8 cellular contexts compared by ENCODE assay signal in genomic region chr11:43360361-43361032, GRCh38. TPM values are rescaled to one million over a fixed set of nuclear protein-coding genes. Genes with fewer than 3 reads are reported as not detected.
DNase-seq lines count a peak whose midpoint lies in the region; ATAC-seq, FAIRE-seq and TF ChIP-seq lines count a peak whose summit lies in the region.

No MANE protein-coding gene starts in this region.

- H3K27me3 Mint-ChIP-seq in CD4-positive, CD25-positive, alpha-beta regulatory T cell = peaks cover 4% of the 10 kb centered on the region
- no peaks in the 10 kb centered on the region for H3K27me3 Mint-ChIP-seq in activated T-helper 2 cell treated with anti-CD3 and anti-CD28 coated beads, Interferon-gamma antibody, Interleukin-2, Interleukin-4, amounts not matched to agents 10 μg/mL and 5 μg/mL and 100 μg/mL, durations not matched to agents 14 hours and 24 hours and 36 hours (ENCODE audit: low read depth)
- H3K27me3 Mint-ChIP-seq in memory B cell = no peaks in the 10 kb centered on the region

- no peaks in the 10 kb centered on the region for H3K9me3 ChIP-seq in CD4-positive, CD25-positive, alpha-beta regulatory T cell (ENCODE audit: control insufficient read depth in 2 of 2, low read length in 2 of 2)

- intact Hi-C loops in activated T-helper 2 cell treated with anti-CD3 and anti-CD28 coated beads, Interferon-gamma antibody, Interleukin-2, Interleukin-4, amounts not matched to agents 10 μg/mL and 5 μg/mL and 100 μg/mL, durations not matched to agents 14 hours and 24 hours and 36 hours (cut with micrococcal nuclease) = no loop called here

- H3K4me1 ChIP-seq in CD4-positive, CD25-positive, alpha-beta regulatory T cell (ENCODE audit: control insufficient read depth, insufficient read depth, low read length, poor library complexity, severe bottlenecking) = peaks cover 25% of the 10 kb centered on the region

- H3K27ac ChIP-seq in CD4-positive, CD25-positive, alpha-beta regulatory T cell (ENCODE audit: insufficient read depth, low read length, poor library complexity, severe bottlenecking) = no peak overlapping the region

- H3K36me3 ChIP-seq in CD4-positive, CD25-positive, alpha-beta regulatory T cell (ENCODE audit: control insufficient read depth, insufficient read depth, low read length) = peaks cover 3% of the 10 kb centered on the region

- no peak for TF ChIP-seq POLR2A in H54 (IDR thresholded peaks at IDR 0.05; ENCODE audit: low read depth, low read length)

- no peak for ATAC-seq in CD4-positive, CD25-positive, alpha-beta regulatory T cell (ENCODE audit: low read depth in 2 of 2)
- ATAC-seq in memory B cell (ENCODE audit: low read depth) (no peak), esophagus mucosa (no peak)

- H3K4me3 Mint-ChIP-seq in CD4-positive, CD25-positive, alpha-beta regulatory T cell = peak overlapping the region; percentile 94 to 99 (median 99)
- H3K4me3 Mint-ChIP-seq in activated T-helper 2 cell treated with anti-CD3 and anti-CD28 coated beads, Interferon-gamma antibody, Interleukin-2, Interleukin-4, amounts not matched to agents 10 μg/mL and 5 μg/mL and 100 μg/mL, durations not matched to agents 14 hours and 24 hours and 36 hours (ENCODE audit: low read depth) = peak overlapping the region; percentile 98
- H3K4me3 Mint-ChIP-seq in memory B cell = peak overlapping the region; percentile 99

- FAIRE-seq in H54 (lab: Jason Lieb, UNC) = no peak

- H3K36me3 Mint-ChIP-seq in CD4-positive, CD25-positive, alpha-beta regulatory T cell = peaks cover 12% of the 10 kb centered on the region
- H3K36me3 Mint-ChIP-seq in activated T-helper 2 cell treated with anti-CD3 and anti-CD28 coated beads, Interferon-gamma antibody, Interleukin-2, Interleukin-4, amounts not matched to agents 10 μg/mL and 5 μg/mL and 100 μg/mL, durations not matched to agents 14 hours and 24 hours and 36 hours (ENCODE audit: low read depth) = peaks cover 33% of the 10 kb centered on the region
- H3K36me3 Mint-ChIP-seq in memory B cell = peaks cover 2% of the 10 kb centered on the region

- H3K9me3 Mint-ChIP-seq in CD4-positive, CD25-positive, alpha-beta regulatory T cell = peaks cover 0 to 2% (median 0%) of the 10 kb centered on the region in 7 donors
- H3K9me3 Mint-ChIP-seq in activated T-helper 2 cell treated with anti-CD3 and anti-CD28 coated beads, Interferon-gamma antibody, Interleukin-2, Interleukin-4, amounts not matched to agents 10 μg/mL and 5 μg/mL and 100 μg/mL, durations not matched to agents 14 hours and 24 hours and 36 hours = no peaks in the 10 kb centered on the region
- no peaks in the 10 kb centered on the region for H3K9me3 Mint-ChIP-seq in memory B cell

- in situ Hi-C loops in KBM-7 (cut with MboI; ENCODE audit: low pct_unique_long_range_greater_than_20kb, low sequenced_read_pairs) = no loop called here

- no peak for DNase-seq in CD4-positive, CD25-positive, alpha-beta regulatory T cell
- DNase-seq in KBM-7 = peak; percentile 63
- no peak for DNase-seq in activated T-helper 2 cell treated with anti-CD3 and anti-CD28 coated beads, Interferon-gamma antibody, Interleukin-2, Interleukin-4, amounts not matched to agents 10 μg/mL and 5 μg/mL and 100 μg/mL, durations not matched to agents 14 hours and 24 hours and 36 hours (ENCODE audit: low spot score)
- DNase-seq in memory B cell (ENCODE audit: low spot score in 2 of 2) = no peak
- DNase-seq in NCI-H345 (lab: John Stamatoyannopoulos, UW) = no peak
- no peak for DNase-seq in stimulated activated CD4-positive, alpha-beta T cell treated with anti-CD3 and anti-CD28 coated beads, Interleukin-2, amount 100 ng/mL, for 48 hours
- DNase-seq in H54 (ENCODE audit: insufficient read length, low spot score) = no peak

- H3K4me1 Mint-ChIP-seq in CD4-positive, CD25-positive, alpha-beta regulatory T cell = peaks cover 21 to 58% (median 38%) of the 10 kb centered on the region in 4 donors
- peaks cover 37% of the 10 kb centered on the region for H3K4me1 Mint-ChIP-seq in activated T-helper 2 cell treated with anti-CD3 and anti-CD28 coated beads, Interferon-gamma antibody, Interleukin-2, Interleukin-4, amounts not matched to agents 10 μg/mL and 5 μg/mL and 100 μg/mL, durations not matched to agents 14 hours and 24 hours and 36 hours (ENCODE audit: low read depth)
- peaks cover 29% of the 10 kb centered on the region for H3K4me1 Mint-ChIP-seq in memory B cell

- H3K27ac Mint-ChIP-seq in CD4-positive, CD25-positive, alpha-beta regulatory T cell = peak overlapping the region in 2 of 3 donors; percentile 95 to 97
- peak overlapping the region; percentile 97 for H3K27ac Mint-ChIP-seq in activated T-helper 2 cell treated with anti-CD3 and anti-CD28 coated beads, Interferon-gamma antibody, Interleukin-2, Interleukin-4, amounts not matched to agents 10 μg/mL and 5 μg/mL and 100 μg/mL, durations not matched to agents 14 hours and 24 hours and 36 hours
- H3K27ac Mint-ChIP-seq in memory B cell = peak overlapping the region; percentile 97

- no peaks in the 10 kb centered on the region for H3K27me3 ChIP-seq in CD4-positive, CD25-positive, alpha-beta regulatory T cell (ENCODE audit: control insufficient read depth, insufficient read depth, low read length)

- peak overlapping the region; percentile 96 for H3K4me3 ChIP-seq in CD4-positive, CD25-positive, alpha-beta regulatory T cell (ENCODE audit: low read depth, low read length)

RNA-seq across cellular contexts. Expression of gene TTC17, which starts 1.8 kb away (rescaled TPM):
- 102 TPM for total RNA-seq in CD4-positive, CD25-positive, alpha-beta regulatory T cell
- polyA plus RNA-seq in CD4-positive, CD25-positive, alpha-beta regulatory T cell = 10 to 100 TPM; 46.5 to 59.1 (median 53.0) TPM
- total RNA-seq in activated T-helper 2 cell treated with anti-CD3 and anti-CD28 coated beads, Interferon-gamma antibody, Interleukin-2, Interleukin-4, amounts not matched to agents 10 μg/mL and 5 μg/mL and 100 μg/mL, durations not matched to agents 14 hours and 24 hours and 36 hours = 63.5 and 76.1 TPM in 2 replicates
- 36.0 TPM for total RNA-seq in esophagus mucosa

RNA-seq across cellular contexts. Expression of gene API5, which starts 48.7 kb away (rescaled TPM):
- total RNA-seq in CD4-positive, CD25-positive, alpha-beta regulatory T cell = 65.7 TPM
- 100 to 1,000 TPM; 120 to 138 (median 134) TPM for polyA plus RNA-seq in CD4-positive, CD25-positive, alpha-beta regulatory T cell
- total RNA-seq in activated T-helper 2 cell treated with anti-CD3 and anti-CD28 coated beads, Interferon-gamma antibody, Interleukin-2, Interleukin-4, amounts not matched to agents 10 μg/mL and 5 μg/mL and 100 μg/mL, durations not matched to agents 14 hours and 24 hours and 36 hours = 158 and 164 TPM in 2 replicates
- total RNA-seq in esophagus mucosa = 64.2 TPM
